ENCODE assay signal across 8 cellular contexts in the genomic region with DNA sequence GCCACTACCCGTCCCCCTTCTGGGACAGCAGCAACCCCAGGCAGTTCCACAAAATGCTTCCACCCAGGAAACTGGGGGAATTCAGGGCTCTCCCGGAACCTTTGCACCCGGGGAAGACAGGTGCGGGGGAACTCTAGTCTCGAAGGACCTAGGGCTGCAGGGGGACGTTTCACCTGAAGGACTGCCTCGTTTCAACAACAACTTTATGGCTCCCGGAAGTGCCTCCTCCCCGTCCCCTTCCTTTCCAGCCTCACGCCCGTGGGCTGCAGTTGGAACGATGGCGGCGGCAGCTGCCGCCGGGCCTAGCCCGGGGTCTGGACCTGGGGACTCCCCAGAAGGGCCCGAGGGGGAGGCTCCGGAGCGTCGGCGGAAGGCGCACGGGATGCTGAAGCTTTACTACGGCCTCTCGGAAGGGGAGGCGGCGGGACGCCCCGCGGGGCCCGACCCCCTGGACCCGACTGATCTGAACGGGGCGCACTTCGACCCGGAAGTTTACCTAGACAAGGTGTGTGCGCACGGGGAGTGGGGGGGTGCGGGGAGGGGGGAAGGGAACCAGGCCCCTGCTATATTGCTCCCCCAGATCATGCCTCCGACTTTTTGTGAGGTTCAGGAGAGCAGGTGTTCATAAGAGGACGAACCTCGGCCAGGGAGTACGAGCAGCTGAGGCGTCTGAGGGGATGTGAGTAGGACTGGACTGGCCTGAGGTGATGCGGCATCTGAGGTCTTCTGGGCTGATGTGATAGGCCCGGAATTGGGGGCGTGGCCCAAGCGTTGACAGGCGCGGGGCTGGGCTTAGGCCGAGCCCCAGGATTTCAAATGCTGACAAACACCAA. TPM values are rescaled to one million over a fixed set of nuclear protein-coding genes. Genes with fewer than 3 reads are reported as not detected.
A peak's percentile ranks its signal among the peaks of the same experiment; 100 is the strongest.
DNase-seq lines count a peak whose midpoint lies in the region; ATAC-seq and FAIRE-seq lines count a peak whose summit lies in the region.

A gene (plus strand): TSS at position 241 of the 833 bp plus-strand sequence. CDS start 37 bp downstream, at position 278.

- POLR2A ChIA-PET in activated CD4-positive, alpha-beta T cell treated with anti-CD3 and anti-CD28 coated beads, Interleukin-2, amount 10 ng/mL, durations not matched to agents 7 days and 5 days (lab: Charles Lee) = no interaction called here

- DNase-seq in Ammon's horn (ENCODE audit: low spot score) (peak; percentile 91), GM19239 (ENCODE audit: insufficient read length, low spot score) (peak; percentile 95), NCI-H526 (lab: John Stamatoyannopoulos, UW) (peak; percentile 90 to 95), dedifferentiated amniotic fluid mesenchymal stem cell (ENCODE audit: extremely low spot score) (peak; percentile 78), left kidney (ENCODE audit: low read depth, low spot score) (peak; percentile 96)
- DNase-seq in activated CD4-positive, alpha-beta T cell treated with anti-CD3 and anti-CD28 coated beads, Interleukin-2, amount 10 ng/mL, durations not matched to agents 7 days and 5 days = peak; percentile 90
- DNase-seq in stimulated activated CD4-positive, alpha-beta T cell treated with anti-CD3 and anti-CD28 coated beads, Interleukin-1b, Interleukin-23, amount 100 ng/mL, for 48 hours = peak; percentile 87

- H3K27me3 Mint-ChIP-seq in activated CD4-positive, alpha-beta T cell treated with anti-CD3 and anti-CD28 coated beads, Interleukin-2, amount 10 ng/mL, durations not matched to agents 7 days and 5 days = no peaks in the 10 kb centered on the region

- H3K4me3 Mint-ChIP-seq in activated CD4-positive, alpha-beta T cell treated with anti-CD3 and anti-CD28 coated beads, Interleukin-2, amount 10 ng/mL, durations not matched to agents 7 days and 5 days = peak within 1 kb of the TSS; percentile 93

- no peaks in the 10 kb centered on the region for H3K9me3 Mint-ChIP-seq in activated CD4-positive, alpha-beta T cell treated with anti-CD3 and anti-CD28 coated beads, Interleukin-2, amount 10 ng/mL, durations not matched to agents 7 days and 5 days

- peak; percentile 94 for FAIRE-seq in GM19239 (lab: Jason Lieb, UNC)

- peaks cover 11% of the 10 kb centered on the region for H3K36me3 Mint-ChIP-seq in activated CD4-positive, alpha-beta T cell treated with anti-CD3 and anti-CD28 coated beads, Interleukin-2, amount 10 ng/mL, durations not matched to agents 7 days and 5 days (ENCODE audit: low read depth)

- CTCF ChIA-PET in activated CD4-positive, alpha-beta T cell treated with anti-CD3 and anti-CD28 coated beads, Interleukin-2, amount 10 ng/mL, durations not matched to agents 7 days and 5 days (lab: Charles Lee) = interaction anchor here (0.6 to 8.1 kb wide), 4 partner anchors 15 to 262 kb away, joined by 3 to 85 read pairs (median 8); a partner anchor contains a TSS

- peak; percentile 75 for ATAC-seq in HG03442 (IDR thresholded peaks at IDR 0.05; ENCODE audit: unreplicated experiment)

- H3K27ac Mint-ChIP-seq in activated CD4-positive, alpha-beta T cell treated with anti-CD3 and anti-CD28 coated beads, Interleukin-2, amount 10 ng/mL, durations not matched to agents 7 days and 5 days = peak within 1 kb of the TSS; percentile 98

- peaks cover 25% of the 10 kb centered on the region for H3K4me1 Mint-ChIP-seq in activated CD4-positive, alpha-beta T cell treated with anti-CD3 and anti-CD28 coated beads, Interleukin-2, amount 10 ng/mL, durations not matched to agents 7 days and 5 days

RNA-seq across cellular contexts. Expression of the gene that starts here (rescaled TPM):
- total RNA-seq in activated CD4-positive, alpha-beta T cell treated with anti-CD3 and anti-CD28 coated beads, Interleukin-2, amount 10 ng/mL, durations not matched to agents 7 days and 5 days = 100 to 1,000 TPM; 146 to 148 TPM

Comparison
In these comparisons a context has a peak if more than half of its experiments do, and no peak if none do; other contexts are left out.
1. Peak in every context shown above with its lines: DNase-seq and ATAC-seq.